ENCODE assay signal across 1 cellular context in genomic region chr4:86358176-86358701, GRCh38.
TF ChIP-seq lines count a peak whose summit lies in the region.

No MANE protein-coding gene starts in this region.

TF ChIP-seq in HepG2, 621 proteins besides CTCF, POLR2A, EP300 and RAD21 (continued from another document):
- TF ChIP-seq ZNF407 (CRISPR knock-in tag; IDR thresholded peaks at IDR 0.05; ENCODE audit: not compliant biosample characterization) (no peak), YY1 (IDR thresholded peaks at IDR 0.05; ENCODE audit: insufficient read depth, insufficient replicate concordance, low read depth, low read length) (no peak), ZNF616 (CRISPR knock-in tag; IDR thresholded peaks at IDR 0.05; ENCODE audit: low read depth) (no peak), PPARG (CRISPR knock-in tag; conservative IDR thresholded peaks at IDR 0.05) (no peak), HNRNPK (IDR thresholded peaks at IDR 0.05; ENCODE audit: low read depth, low read length, poor library complexity, severe bottlenecking) (no peak), ISL2 (CRISPR knock-in tag; IDR thresholded peaks at IDR 0.05) (no peak), CREB1 (IDR thresholded peaks at IDR 0.05) (no peak), CREB1 (CRISPR knock-in tag; IDR thresholded peaks at IDR 0.05) (no peak), ZNF350 (CRISPR knock-in tag; IDR thresholded peaks at IDR 0.05; ENCODE audit: borderline replicate concordance, low read depth) (no peak), HDAC6 (IDR thresholded peaks at IDR 0.05; ENCODE audit: low read depth, low read length) (no peak)
- TF ChIP-seq, protein P1, sequence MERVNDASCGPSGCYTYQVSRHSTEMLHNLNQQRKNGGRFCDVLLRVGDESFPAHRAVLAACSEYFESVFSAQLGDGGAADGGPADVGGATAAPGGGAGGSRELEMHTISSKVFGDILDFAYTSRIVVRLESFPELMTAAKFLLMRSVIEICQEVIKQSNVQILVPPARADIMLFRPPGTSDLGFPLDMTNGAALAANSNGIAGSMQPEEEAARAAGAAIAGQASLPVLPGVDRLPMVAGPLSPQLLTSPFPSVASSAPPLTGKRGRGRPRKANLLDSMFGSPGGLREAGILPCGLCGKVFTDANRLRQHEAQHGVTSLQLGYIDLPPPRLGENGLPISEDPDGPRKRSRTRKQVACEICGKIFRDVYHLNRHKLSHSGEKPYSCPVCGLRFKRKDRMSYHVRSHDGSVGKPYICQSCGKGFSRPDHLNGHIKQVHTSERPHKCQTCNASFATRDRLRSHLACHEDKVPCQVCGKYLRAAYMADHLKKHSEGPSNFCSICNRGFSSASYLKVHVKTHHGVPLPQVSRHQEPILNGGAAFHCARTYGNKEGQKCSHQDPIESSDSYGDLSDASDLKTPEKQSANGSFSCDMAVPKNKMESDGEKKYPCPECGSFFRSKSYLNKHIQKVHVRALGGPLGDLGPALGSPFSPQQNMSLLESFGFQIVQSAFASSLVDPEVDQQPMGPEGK (CRISPR knock-in tag; IDR thresholded peaks at IDR 0.05) = no peak
